In genomic region chr3:192655627-192656026, GRCh38 we compare ENCODE assay signal across 3 cellular contexts.
TF ChIP-seq lines count a peak whose summit lies in the region.

No MANE protein-coding gene starts in this region.

TF ChIP-seq in IMR-90, 13 proteins besides CTCF, POLR2A, EP300 and RAD21 (continued from another document):
- 0 out of 2 replicates have a peak, but pooled peaks have one; percentile 18 for TF ChIP-seq CEBPB (IDR thresholded peaks at IDR 0.05; ENCODE audit: low read depth, low read length)

TF ChIP-seq in K562, 482 proteins besides CTCF, POLR2A, EP300 and RAD21:
- TF ChIP-seq ATF4 (CRISPR knock-in tag; IDR thresholded peaks at IDR 0.05) (peak; percentile 88), PRPF4 (IDR thresholded peaks at IDR 0.05; ENCODE audit: insufficient read depth, low read depth, low read length, poor library complexity, severe bottlenecking) (no peak), PKNOX1 (IDR thresholded peaks at IDR 0.05) (no peak), ATF3 (IDR thresholded peaks at IDR 0.05) (peak; percentile 48), ATF3 (CRISPR knock-in tag; conservative IDR thresholded peaks at IDR 0.05) (no peak), CEBPG (CRISPR knock-in tag; IDR thresholded peaks at IDR 0.05) (no peak), CEBPG (tag; conservative IDR thresholded peaks at IDR 0.05 in 1 of 2, IDR thresholded peaks at IDR 0.05 in 1 of 2) (peak; percentile 30 to 76; a peak in 2 of 4 replicates), FOSL1 (tag; conservative IDR thresholded peaks at IDR 0.05) (peak; percentile 61), ELF4 (CRISPR knock-in tag; IDR thresholded peaks at IDR 0.05) (no peak), ZSCAN32 (CRISPR knock-in tag; IDR thresholded peaks at IDR 0.05) (peak; percentile 68; the same call in 1 of the 2 replicates)

TF ChIP-seq in WTC11, 78 proteins besides CTCF, POLR2A, EP300 and RAD21 (continued from another document):
- no peak for TF ChIP-seq ZSCAN18 (CRISPR knock-in tag; IDR thresholded peaks at IDR 0.05)
- TF ChIP-seq STAT6 (CRISPR knock-in tag; conservative IDR thresholded peaks at IDR 0.05; ENCODE audit: low read depth): no peak
- no peak for TF ChIP-seq ZNF121 (CRISPR knock-in tag; IDR thresholded peaks at IDR 0.05)
- no peak for TF ChIP-seq SMAD4 (CRISPR knock-in tag; IDR thresholded peaks at IDR 0.05)
- TF ChIP-seq TEAD4 (CRISPR knock-in tag; IDR thresholded peaks at IDR 0.05): no peak
- TF ChIP-seq PRDM15 (CRISPR knock-in tag; IDR thresholded peaks at IDR 0.05): no peak
